In genomic region chr7:78924581-78924980, GRCh38 we compare ENCODE assay signal across 10 cellular contexts.
DNase-seq lines count a peak whose midpoint lies in the region; ATAC-seq and TF ChIP-seq lines count a peak whose summit lies in the region.
"Had no signal": no experiment of that assay in that cellular context is flagged by ENCODE, and none has a peak within 500 bp of the region (broad histone marks: within the 10 kb centered on the region; RNA-seq: fewer than 3 reads in every experiment).

No MANE protein-coding gene starts in this region.

- H3K4me3 ChIP-seq in epithelial cell of esophagus (ENCODE audit: low read length) (no peak overlapping the region), psoas muscle (no peak overlapping the region)
- H3K4me3 ChIP-seq: BLaER1 treated with 17β-estradiol and CSF1 and Interleukin-3, amounts not matched to agents 10 nM and 100 nM had no signal

- intact Hi-C loops in psoas muscle (cut with DNase I) = no loop called here

- in situ Hi-C loops in KBM-7 (cut with MboI; ENCODE audit: low pct_unique_long_range_greater_than_20kb, low sequenced_read_pairs) = no loop called here

- TF ChIP-seq CTCF in epithelial cell of esophagus (IDR thresholded peaks at IDR 0.05; ENCODE audit: insufficient read depth, low read depth, low read length, missing control alignments) (peak; percentile 29), psoas muscle (IDR thresholded peaks at IDR 0.05) (peak; percentile 21)

- no peaks in the 10 kb centered on the region for H3K4me1 ChIP-seq in psoas muscle
- H3K4me1 ChIP-seq: BLaER1 treated with 17β-estradiol and CSF1 and Interleukin-3, amounts not matched to agents 10 nM and 100 nM had no signal

- H3K36me3 ChIP-seq in psoas muscle (ENCODE audit: insufficient read depth in 1 of 2, low read depth in 1 of 2) = no peaks in the 10 kb centered on the region
- H3K36me3 ChIP-seq: BLaER1 treated with 17β-estradiol and CSF1 and Interleukin-3, amounts not matched to agents 10 nM and 100 nM had no signal

- no peak overlapping the region for H3K27ac ChIP-seq in psoas muscle
- H3K27ac ChIP-seq: BLaER1 treated with 17β-estradiol and CSF1 and Interleukin-3, amounts not matched to agents 10 nM and 100 nM had no signal

- H3K27me3 ChIP-seq in psoas muscle (ENCODE audit: insufficient read depth in 3 of 3, low read length in 2 of 3) = no peaks in the 10 kb centered on the region
- H3K27me3 ChIP-seq: BLaER1 treated with 17β-estradiol and CSF1 and Interleukin-3, amounts not matched to agents 10 nM and 100 nM had no signal

- ATAC-seq in psoas muscle = no peak
- ATAC-seq in GM21529 (IDR thresholded peaks at IDR 0.05; ENCODE audit: unreplicated experiment) = no peak

- DNase-seq in NCI-H524 (lab: John Stamatoyannopoulos, UW) (peak; percentile 25 to 59), NCI-H524 treated with DMSO at 0.1 percent for 48 hours (lab: John Stamatoyannopoulos, UW) (no peak), NCI-H2227 (lab: John Stamatoyannopoulos, UW; ENCODE audit: unreplicated experiment) (peak; percentile 22), epithelial cell of esophagus (ENCODE audit: low read depth) (peak; percentile 53), psoas muscle (no peak), KBM-7 (no peak), cerebellar nuclear complex (lab: John Stamatoyannopoulos, UW) (no peak)
- DNase-seq: RPMI8226 had no signal

- 12 to 19% (median 18%) methylated on average over 2 of the region's 2 CpGs for WGBS in psoas muscle, 3 donors

- H3K9me3 ChIP-seq in psoas muscle = no peaks in the 10 kb centered on the region
- H3K9me3 ChIP-seq: BLaER1 treated with 17β-estradiol and CSF1 and Interleukin-3, amounts not matched to agents 10 nM and 100 nM had no signal

Comparison
In these comparisons a context has a peak if more than half of its experiments do, and no peak if none do; other contexts are left out.
1. DNase-seq: peak in NCI-H524 (2 of 2), NCI-H2227 (single experiment) and epithelial cell of esophagus (single experiment); none in NCI-H524 treated with DMSO at 0.1 percent for 48 hours (single experiment), psoas muscle (0 of 2), KBM-7 (single experiment) and cerebellar nuclear complex (0 of 2).